ENCODE assay signal across 13 cellular contexts in the genomic region with DNA sequence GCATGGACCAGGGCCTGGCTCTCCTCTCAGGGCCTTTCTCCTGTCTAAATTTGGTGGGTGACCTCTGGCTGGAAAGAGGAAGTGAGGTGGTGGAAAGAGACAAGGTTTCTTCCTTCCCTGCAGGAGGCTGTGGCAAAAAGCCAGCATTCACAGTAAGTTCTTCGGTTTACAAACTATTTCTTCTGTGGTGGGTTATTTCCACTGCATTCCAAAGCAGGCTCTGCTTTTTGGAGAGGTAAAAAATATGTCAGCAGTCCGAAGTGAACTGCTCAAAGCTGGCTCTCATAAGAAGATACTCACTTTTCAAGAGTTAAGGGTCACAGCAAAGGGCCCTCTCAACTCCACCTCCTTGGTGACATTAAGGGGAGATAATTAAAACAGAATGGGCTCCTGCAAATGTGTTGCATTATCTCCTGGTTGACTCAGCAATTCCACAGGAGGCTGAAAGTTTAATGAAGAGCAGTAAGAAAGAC. TPM values are rescaled to one million over a fixed set of nuclear protein-coding genes. Genes with fewer than 3 reads are reported as not detected.
DNase-seq lines count a peak whose midpoint lies in the region; ATAC-seq and TF ChIP-seq lines count a peak whose summit lies in the region.
"Had no signal": no experiment of that assay in that cellular context is flagged by ENCODE, and none has a peak within 500 bp of the region (broad histone marks: within the 10 kb centered on the region; RNA-seq: fewer than 3 reads in every experiment).

No MANE protein-coding gene starts in this region.

- H3K4me1 ChIP-seq in right cardiac atrium (ENCODE audit: control insufficient read depth, insufficient read depth, low read length): no peaks in the 10 kb centered on the region

- no peak overlapping the region for H3K27ac ChIP-seq in right cardiac atrium (ENCODE audit: low read length)
- H3K27ac ChIP-seq: BLaER1 treated with 17β-estradiol and CSF1 and Interleukin-3, amounts not matched to agents 10 nM and 100 nM had no signal

- peaks cover 0 to 2% (median 2%) of the 10 kb centered on the region in 3 donors for H3K27me3 Mint-ChIP-seq in CD14-positive monocyte (ENCODE audit: low read depth in 3 of 3)
- no peaks in the 10 kb centered on the region for H3K27me3 Mint-ChIP-seq in activated T-cell treated with anti-CD3 and anti-CD28 coated beads, Interleukin-2, amount 50 U/mL, for 4 hours (ENCODE audit: low read depth)

- DNase-seq in right cardiac atrium (peak in 2 of 3 donors; percentile 23 to 44), Right ventricle myocardium inferior (ENCODE audit: missing footprints) (no peak), SKM-1 treated with dmso at 0.1 percent for 144 hours (lab: John Stamatoyannopoulos, UW; ENCODE audit: unreplicated experiment) (peak; percentile 61), hepatic stellate cell (ENCODE audit: low spot score) (peak; percentile 2), CD14-positive monocyte (ENCODE audit: low spot score) (no peak), NCI-H510A (lab: John Stamatoyannopoulos, UW) (no peak)
- no peak for DNase-seq in activated T-cell treated with anti-CD3 and anti-CD28 coated beads, Interleukin-2, amount 50 U/mL, for 4 hours
- DNase-seq: activated gamma-delta T cell treated with Interleukin-2 at 50 U/mL for 16 hours; NCI-H1930; stimulated activated naive CD4-positive, alpha-beta T cell treated with Interleukin-2 at 50 U/mL for 16 hours had no signal

- 15% methylated on average over 2 of the region's 2 CpGs for WGBS in right cardiac atrium

- no peak overlapping the region for H3K27ac Mint-ChIP-seq in CD14-positive monocyte
- H3K27ac Mint-ChIP-seq: T-helper 1 cell treated with Interleukin-12 subunit alpha and Interleukin-12 subunit beta and Interleukin-4 antibody, amounts not matched to agents 30 μg/mL and 1 μg/mL, for 36 hours had no signal

- TF ChIP-seq CTCF in CD14-positive monocyte (IDR thresholded peaks at IDR 0.05): no peak

- ATAC-seq in right cardiac atrium: peak; percentile 71 to 92
- ATAC-seq in Right ventricle myocardium inferior: no peak
- no peak for ATAC-seq in GM21825 (IDR thresholded peaks at IDR 0.05; ENCODE audit: unreplicated experiment)
- ATAC-seq in activated T-cell treated with anti-CD3 and anti-CD28 coated beads, Interleukin-2, amount 50 U/mL, for 4 hours: no peak

- H3K9me3 ChIP-seq in right cardiac atrium (ENCODE audit: control insufficient read depth, low read length): no peaks in the 10 kb centered on the region
- H3K9me3 ChIP-seq: BLaER1 treated with 17β-estradiol and CSF1 and Interleukin-3, amounts not matched to agents 10 nM and 100 nM had no signal

- H3K27me3 ChIP-seq in right cardiac atrium (ENCODE audit: control insufficient read depth, insufficient read depth): no peaks in the 10 kb centered on the region
- H3K27me3 ChIP-seq: BLaER1 treated with 17β-estradiol and CSF1 and Interleukin-3, amounts not matched to agents 10 nM and 100 nM had no signal

- H3K4me3 ChIP-seq in right cardiac atrium (ENCODE audit: low read length): no peak overlapping the region
- H3K4me3 ChIP-seq: BLaER1 treated with 17β-estradiol and CSF1 and Interleukin-3, amounts not matched to agents 10 nM and 100 nM had no signal

- peaks cover 0 to 3% (median 0%) of the 10 kb centered on the region in 7 donors for H3K9me3 Mint-ChIP-seq in CD14-positive monocyte
- no peaks in the 10 kb centered on the region for H3K9me3 Mint-ChIP-seq in activated T-cell treated with anti-CD3 and anti-CD28 coated beads, Interleukin-2, amount 50 U/mL, for 4 hours
- H3K9me3 Mint-ChIP-seq: T-helper 1 cell treated with Interleukin-12 subunit alpha and Interleukin-12 subunit beta and Interleukin-4 antibody, amounts not matched to agents 30 μg/mL and 1 μg/mL, for 36 hours had no signal

- H3K4me3 Mint-ChIP-seq in CD14-positive monocyte: no peak overlapping the region
- H3K4me3 Mint-ChIP-seq in activated T-cell treated with anti-CD3 and anti-CD28 coated beads, Interleukin-2, amount 50 U/mL, for 4 hours: no peak overlapping the region
- H3K4me3 Mint-ChIP-seq: T-helper 1 cell treated with Interleukin-12 subunit alpha and Interleukin-12 subunit beta and Interleukin-4 antibody, amounts not matched to agents 30 μg/mL and 1 μg/mL, for 36 hours had no signal

- intact Hi-C loops in right cardiac atrium (cut with DNase I): no loop called here
- intact Hi-C loops in Right ventricle myocardium inferior (cut with DNase I): no loop called here
- intact Hi-C loops in CD14-positive monocyte (cut with micrococcal nuclease): no loop called here

- H3K4me1 Mint-ChIP-seq in CD14-positive monocyte: peaks cover 2% of the 10 kb centered on the region
- H3K4me1 Mint-ChIP-seq in activated T-cell treated with anti-CD3 and anti-CD28 coated beads, Interleukin-2, amount 50 U/mL, for 4 hours (ENCODE audit: low read depth): peaks cover 2% of the 10 kb centered on the region

- H3K36me3 Mint-ChIP-seq in CD14-positive monocyte: no peaks in the 10 kb centered on the region
- H3K36me3 Mint-ChIP-seq in activated T-cell treated with anti-CD3 and anti-CD28 coated beads, Interleukin-2, amount 50 U/mL, for 4 hours (ENCODE audit: insufficient read depth): no peaks in the 10 kb centered on the region

RNA-seq across cellular contexts. Expression of a gene that starts 48.9 kb away (rescaled TPM):
- 10 to 100 TPM in 1 of 4 donors, 1 to 10 TPM in 3; 7.8 to 13.1 (median 8.8) TPM for total RNA-seq in right cardiac atrium
- 5.4 TPM for polyA plus RNA-seq in right cardiac atrium
- total RNA-seq in Right ventricle myocardium inferior: 6.7 TPM
- polyA plus RNA-seq in CD14-positive monocyte: 10 to 100 TPM; 29.7 to 32.0 TPM
- 10 to 100 TPM; 12.2 to 14.5 (median 12.9) TPM for total RNA-seq in activated T-cell treated with anti-CD3 and anti-CD28 coated beads, Interleukin-2, amount 50 U/mL, for 4 hours

RNA-seq across cellular contexts. Expression of a gene that starts 50.2 kb away (rescaled TPM):
- total RNA-seq in right cardiac atrium: 1 to 10 TPM; 3.3 to 5.2 (median 4.0) TPM
- polyA plus RNA-seq in right cardiac atrium: 2.5 TPM
- total RNA-seq in Right ventricle myocardium inferior: 2.3 TPM
- polyA plus RNA-seq in CD14-positive monocyte: 10 to 100 TPM; 10.7 to 12.9 TPM
- 1 to 10 TPM; 4.1 to 7.1 (median 5.5) TPM for total RNA-seq in activated T-cell treated with anti-CD3 and anti-CD28 coated beads, Interleukin-2, amount 50 U/mL, for 4 hours

Comparison
In these comparisons a context has a peak if more than half of its experiments do, and no peak if none do; other contexts are left out.
1. ATAC-seq: peak in right cardiac atrium (2 of 2); none in Right ventricle myocardium inferior (single experiment), GM21825 (single experiment) and activated T-cell treated with anti-CD3 and anti-CD28 coated beads, Interleukin-2, amount 50 U/mL, for 4 hours (0 of 2).
2. DNase-seq: peak in right cardiac atrium (2 of 3), SKM-1 treated with dmso at 0.1 percent for 144 hours (single experiment) and hepatic stellate cell (single experiment); none in Right ventricle myocardium inferior (single experiment), CD14-positive monocyte (single experiment), NCI-H510A (single experiment) and activated T-cell treated with anti-CD3 and anti-CD28 coated beads, Interleukin-2, amount 50 U/mL, for 4 hours (single experiment).